In genomic region chr16:47141773-47142468, GRCh38 we compare ENCODE assay signal across 8 cellular contexts. TPM values are rescaled to one million over a fixed set of nuclear protein-coding genes. Genes with fewer than 3 reads are reported as not detected.
DNase-seq lines count a peak whose midpoint lies in the region; ATAC-seq and TF ChIP-seq lines count a peak whose summit lies in the region.

No MANE protein-coding gene starts in this region.

- DNase-seq in NCI-H1105 (lab: John Stamatoyannopoulos, UW) = peak; percentile 97
- DNase-seq in SW480 (ENCODE audit: low spot score) = peak; percentile 91
- peak; percentile 96 for DNase-seq in adipocyte (ENCODE audit: low read depth)
- DNase-seq in heart right ventricle = peak; percentile 77 to 80
- peak; percentile 75 to 85 for DNase-seq in psoas muscle
- peak; percentile 48 to 60 for DNase-seq in uterus

- H3K9me3 ChIP-seq in adipocyte (ENCODE audit: control insufficient read depth, low read length) (no peaks in the 10 kb centered on the region), heart right ventricle (no peaks in the 10 kb centered on the region), psoas muscle (no peaks in the 10 kb centered on the region), uterus (no peaks in the 10 kb centered on the region)

- intact Hi-C loops in heart right ventricle (cut with DNase I) = loop anchor here in 9 of 10 donors (1.0 to 5.0 kb wide), 10 partner anchors 105 to 1023 kb away; partner anchors contain the start of gene ABCC12 (in 4 of the 9)
- intact Hi-C loops in psoas muscle (cut with DNase I) = loop anchor here (2.0 to 5.0 kb wide), 2 partner anchors 1015 to 1020 kb away; no protein-coding TSS in a partner anchor
- intact Hi-C loops in uterus (cut with DNase I; ENCODE audit: low total_unique reads) = no loop called here

- H3K27me3 ChIP-seq in adipocyte (replicated peaks; ENCODE audit: control insufficient read depth, insufficient read depth, low read length) (no peaks in the 10 kb centered on the region), heart right ventricle (peaks cover 0 to 16% (median 0%) of the 10 kb centered on the region in 7 donors), psoas muscle (ENCODE audit: insufficient read depth in 3 of 3, low read length in 2 of 3) (no peaks in the 10 kb centered on the region), uterus (peaks cover 0 to 5% of the 10 kb centered on the region in 2 donors)

- H3K27ac ChIP-seq in heart right ventricle (peak overlapping the region in 3 of 10 donors; percentile 71 to 82 (median 77)), psoas muscle (no peak overlapping the region), uterus (no peak overlapping the region)

- H3K4me1 ChIP-seq in adipocyte (ENCODE audit: control insufficient read depth, insufficient read depth, low read length) (peaks cover 6% of the 10 kb centered on the region), heart right ventricle (peaks cover 0 to 19% (median 6%) of the 10 kb centered on the region in 9 donors), psoas muscle (no peaks in the 10 kb centered on the region), uterus (peaks cover 0 to 11% of the 10 kb centered on the region in 2 donors)

- TF ChIP-seq CTCF in GM12874 (IDR thresholded peaks at IDR 0.05; ENCODE audit: insufficient read depth, low read depth, low read length) = peak; percentile 91
- TF ChIP-seq CTCF in heart right ventricle (IDR thresholded peaks at IDR 0.05) = peak; percentile 77 to 98 (median 90)
- peak; percentile 92 for TF ChIP-seq CTCF in psoas muscle (IDR thresholded peaks at IDR 0.05)
- TF ChIP-seq CTCF in uterus (IDR thresholded peaks at IDR 0.05) = peak; percentile 64 to 80 (median 76)

- 1% methylated on average over 26 of the region's 26 CpGs for WGBS in heart right ventricle, 2 donors
- WGBS in psoas muscle, 3 donors = 1% methylated on average over 26 of the region's 26 CpGs

- TF ChIP-seq POLR2A in uterus (IDR thresholded peaks at IDR 0.05) = no peak

- H3K9ac ChIP-seq in adipocyte (ENCODE audit: low read length) = peak overlapping the region; percentile 22

- no peaks in the 10 kb centered on the region for H3K36me3 ChIP-seq in adipocyte (ENCODE audit: control insufficient read depth, insufficient read depth, low read length, severe bottlenecking)
- no peaks in the 10 kb centered on the region for H3K36me3 ChIP-seq in heart right ventricle
- no peaks in the 10 kb centered on the region for H3K36me3 ChIP-seq in psoas muscle (ENCODE audit: insufficient read depth in 1 of 2, low read depth in 1 of 2)
- H3K36me3 ChIP-seq in uterus = no peaks in the 10 kb centered on the region

- peak; percentile 48 for ATAC-seq in HG02642 (IDR thresholded peaks at IDR 0.05; ENCODE audit: poor library complexity, unreplicated experiment)
- ATAC-seq in heart right ventricle = peak; percentile 78 to 96 (median 90)
- peak; percentile 81 to 91 (median 89) for ATAC-seq in psoas muscle

- H3K4me3 ChIP-seq in adipocyte (ENCODE audit: low read length) (peak overlapping the region; percentile 84), heart right ventricle (peak overlapping the region; percentile 13 to 69 (median 60)), psoas muscle (peak overlapping the region; percentile 74), uterus (peak overlapping the region; percentile 10 to 21)

RNA-seq across cellular contexts. Expression of gene NETO2, which starts 1.8 kb away (rescaled TPM):
- total RNA-seq in heart right ventricle (1 to 10 TPM; 1.3 to 5.3 (median 2.2) TPM), psoas muscle (1 to 10 TPM; 1.6 to 3.9 (median 3.2) TPM), uterus (10 to 100 TPM in 1 of 4 donors, 1 to 10 TPM in 2, under 1 TPM in 1; 0.55 to 14.3 (median 5.0) TPM)
- polyA plus RNA-seq in heart right ventricle (1 to 10 TPM; 1.4 to 4.1 TPM), psoas muscle (10 to 100 TPM in 2 of 3 donors, 1 to 10 TPM in 1; 4.6 to 30.5 (median 14.1) TPM)

Comparison
In these comparisons a context has a peak if more than half of its experiments do, and no peak if none do; other contexts are left out.
1. H3K4me3 ChIP-seq: peak in every context shown above with its lines; median percentile 84 in adipocyte; 74 in psoas muscle; 60 in heart right ventricle; 16 in uterus.